Comparison of ENCODE assay signal across 22 cellular contexts in genomic region chr4:115675721-115676120, GRCh38.
DNase-seq lines count a peak whose midpoint lies in the region; ATAC-seq and TF ChIP-seq lines count a peak whose summit lies in the region.
"Had no signal": no experiment of that assay in that cellular context is flagged by ENCODE, and none has a peak within 500 bp of the region (broad histone marks: within the 10 kb centered on the region; RNA-seq: fewer than 3 reads in every experiment).

No MANE protein-coding gene starts in this region.

- peak overlapping the region; percentile 3 for H3K27ac Mint-ChIP-seq in progenitor cell of endocrine pancreas
- H3K27ac Mint-ChIP-seq: activated naive CD8-positive, alpha-beta T cell; CD4-positive, alpha-beta T cell; naive thymus-derived CD8-positive, alpha-beta T cell; T-helper 17 cell had no signal

- DNase-seq in ELR (ENCODE audit: low read depth) (peak; percentile 4), foreskin melanocyte (peak; percentile 21), progenitor cell of endocrine pancreas (ENCODE audit: low spot score, unreplicated experiment) (no peak), HK-2 (ENCODE audit: unreplicated experiment) (no peak), SK-N-SH (no peak)
- DNase-seq: activated CD4-positive, alpha-beta T cell treated with anti-CD3 and anti-CD28 coated beads for 48 hours; brain microvascular endothelial cell; CD4-positive, alpha-beta T cell; effector memory CD4-positive, alpha-beta T cell; head of caudate nucleus; Kasumi-1; left cardiac atrium; naive thymus-derived CD8-positive, alpha-beta T cell; NCI-H1092 treated with DMSO at 0.1 percent for 48 hours; NCI-H2081 treated with DMSO at 0.1 percent for 48 hours; NCI-H510A; NK-92 treated with Interleukin-12 subunit alpha and Interleukin-12 subunit beta, amount 100 ng/mL, for 24 hours; sigmoid colon; T-helper 17 cell had no signal

- no peaks in the 10 kb centered on the region for H3F3A ChIP-seq in SK-N-SH (replicated peaks; ENCODE audit: insufficient read depth)

- H3K9me3 ChIP-seq in OCI-LY3 (ENCODE audit: insufficient read depth, low read length) (no peaks in the 10 kb centered on the region), SK-N-SH (no peaks in the 10 kb centered on the region)

- no peaks in the 10 kb centered on the region for H3K4me1 Mint-ChIP-seq in progenitor cell of endocrine pancreas (ENCODE audit: low read depth)
- H3K4me1 Mint-ChIP-seq: naive thymus-derived CD8-positive, alpha-beta T cell; T-helper 17 cell had no signal

- H4K20me1 ChIP-seq in OCI-LY3 (ENCODE audit: insufficient read depth, low read length), result no peaks in the 10 kb centered on the region
- no peaks in the 10 kb centered on the region for H4K20me1 ChIP-seq in SK-N-SH (ENCODE audit: insufficient read depth)

- TF ChIP-seq RAD21 in SK-N-SH (IDR thresholded peaks at IDR 0.05; ENCODE audit: low read length), result no peak

- H3K27me3 ChIP-seq in OCI-LY3 (ENCODE audit: low read depth, low read length) (no peaks in the 10 kb centered on the region), SK-N-SH (ENCODE audit: insufficient read depth) (no peaks in the 10 kb centered on the region)
- H3K27me3 ChIP-seq: brain microvascular endothelial cell, sigmoid colon had no signal

- 0 out of 2 replicates have a peak overlapping the region, but pooled peaks have one; percentile 59 for H2AFZ ChIP-seq in OCI-LY3 (ENCODE audit: low read depth, low read length)
- H2AFZ ChIP-seq in SK-N-SH (ENCODE audit: low read depth), result no peak overlapping the region

- H3K9me3 Mint-ChIP-seq in progenitor cell of endocrine pancreas (ENCODE audit: low read depth), result peaks cover 8% of the 10 kb centered on the region
- H3K9me3 Mint-ChIP-seq: CD4-positive, alpha-beta T cell had no signal

- H3K4me1 ChIP-seq in OCI-LY3 (ENCODE audit: low read length) (no peaks in the 10 kb centered on the region), SK-N-SH (ENCODE audit: control insufficient read depth in 1 of 2, insufficient read depth in 2 of 2, low read depth in 1 of 2, low read length in 1 of 2) (no peaks in the 10 kb centered on the region)

- H3K36me3 ChIP-seq in OCI-LY3 (replicated peaks; ENCODE audit: low read depth, low read length) (no peaks in the 10 kb centered on the region), SK-N-SH (replicated peaks in 1 of 2; ENCODE audit: control insufficient read depth in 1 of 2, insufficient read depth in 2 of 2, low read length in 1 of 2) (no peaks in the 10 kb centered on the region)
- H3K36me3 ChIP-seq: brain microvascular endothelial cell, sigmoid colon had no signal

- no peak for TF ChIP-seq CTCF in OCI-LY3 (IDR thresholded peaks at IDR 0.05; ENCODE audit: low read depth, low read length)
- no peak for TF ChIP-seq CTCF in progenitor cell of endocrine pancreas (IDR thresholded peaks at IDR 0.05; ENCODE audit: unreplicated experiment)
- TF ChIP-seq CTCF in SK-N-SH (IDR thresholded peaks at IDR 0.05), result no peak

- WGBS in SK-N-SH (ENCODE audit: low lambda C conversion rate), result 9% methylated on average over 1 of the region's 1 CpG

- no peaks in the 10 kb centered on the region for H3K36me3 Mint-ChIP-seq in progenitor cell of endocrine pancreas (ENCODE audit: insufficient read depth)
- H3K36me3 Mint-ChIP-seq: activated naive CD8-positive, alpha-beta T cell; naive thymus-derived CD8-positive, alpha-beta T cell had no signal

- H3K27ac ChIP-seq in OCI-LY3 (ENCODE audit: low read length), result no peak overlapping the region
- no peak overlapping the region for H3K27ac ChIP-seq in SK-N-SH (ENCODE audit: low read depth in 2 of 2, low read length in 1 of 2)
- H3K27ac ChIP-seq: brain microvascular endothelial cell, sigmoid colon had no signal

- H3K9me2 ChIP-seq in SK-N-SH, result no peaks in the 10 kb centered on the region

- H3K4me2 ChIP-seq in OCI-LY3 (ENCODE audit: low read length) (no peak overlapping the region), SK-N-SH (no peak overlapping the region)

- H3K27me3 Mint-ChIP-seq in progenitor cell of endocrine pancreas, result no peaks in the 10 kb centered on the region
- H3K27me3 Mint-ChIP-seq: activated naive CD8-positive, alpha-beta T cell; CD4-positive, alpha-beta T cell; naive thymus-derived CD8-positive, alpha-beta T cell; T-helper 17 cell had no signal

- no peaks in the 10 kb centered on the region for H3K79me2 ChIP-seq in OCI-LY3 (ENCODE audit: low read length)
- no peaks in the 10 kb centered on the region for H3K79me2 ChIP-seq in SK-N-SH (ENCODE audit: insufficient read depth)

- H3K9ac ChIP-seq in OCI-LY3 (ENCODE audit: low read length), result no peak overlapping the region
- H3K9ac ChIP-seq in SK-N-SH, result no peak overlapping the region

- no peak overlapping the region for H3K4me3 Mint-ChIP-seq in progenitor cell of endocrine pancreas (ENCODE audit: low read depth)
- H3K4me3 Mint-ChIP-seq: activated naive CD8-positive, alpha-beta T cell; CD4-positive, alpha-beta T cell; naive thymus-derived CD8-positive, alpha-beta T cell; T-helper 17 cell had no signal

- TF ChIP-seq EP300 in SK-N-SH (IDR thresholded peaks at IDR 0.05; ENCODE audit: borderline replicate concordance in 1 of 2, low read depth in 1 of 2, low read length in 1 of 2), result no peak

- CTCF ChIA-PET in SK-N-SH (lab: Yijun Ruan, JAX), result no interaction called here

- no peak for ATAC-seq in GM21529 (IDR thresholded peaks at IDR 0.05; ENCODE audit: unreplicated experiment)
- ATAC-seq: left cardiac atrium; naive thymus-derived CD8-positive, alpha-beta T cell; T-helper 17 cell had no signal

- no peak overlapping the region for H3K4me3 ChIP-seq in OCI-LY3 (ENCODE audit: low read length)
- H3K4me3 ChIP-seq in SK-N-SH (ENCODE audit: low read depth in 2 of 2, low read length in 1 of 2), result no peak overlapping the region
- H3K4me3 ChIP-seq: sigmoid colon had no signal

- POLR2A ChIA-PET in SK-N-SH (lab: Yijun Ruan, JAX), result no interaction called here

TF ChIP-seq in SK-N-SH, 30 proteins besides CTCF, POLR2A, EP300 and RAD21:
- no peak for TF ChIP-seq TEAD4 (IDR thresholded peaks at IDR 0.05; ENCODE audit: borderline replicate concordance, insufficient read depth)
- no peak for TF ChIP-seq USF2 (IDR thresholded peaks at IDR 0.05; ENCODE audit: borderline replicate concordance, low read depth, low read length)
- no peak for TF ChIP-seq CHD2 (IDR thresholded peaks at IDR 0.05; ENCODE audit: low read length, partially characterized antibody)
- TF ChIP-seq FOXJ3 (CRISPR knock-in tag; IDR thresholded peaks at IDR 0.05), result no peak
- no peak for TF ChIP-seq FOSL2 (IDR thresholded peaks at IDR 0.05; ENCODE audit: borderline replicate concordance, low read depth)
- TF ChIP-seq TCF12 (IDR thresholded peaks at IDR 0.05), result no peak
- no peak for TF ChIP-seq NRF1 (IDR thresholded peaks at IDR 0.05; ENCODE audit: low read depth, low read length)
- no peak for TF ChIP-seq EZH2phosphoT487 (IDR thresholded peaks at IDR 0.05; ENCODE audit: borderline replicate concordance, low read depth)
- TF ChIP-seq YY1 (IDR thresholded peaks at IDR 0.05; ENCODE audit: low read depth), result no peak

Comparison
In these comparisons a context has a peak if more than half of its experiments do, and no peak if none do; other contexts are left out.
1. DNase-seq: peak in ELR (single experiment) and foreskin melanocyte (single experiment); none in progenitor cell of endocrine pancreas (single experiment), HK-2 (single experiment) and SK-N-SH (single experiment).